ENCODE assay signal across 9 cellular contexts in the genomic region with DNA sequence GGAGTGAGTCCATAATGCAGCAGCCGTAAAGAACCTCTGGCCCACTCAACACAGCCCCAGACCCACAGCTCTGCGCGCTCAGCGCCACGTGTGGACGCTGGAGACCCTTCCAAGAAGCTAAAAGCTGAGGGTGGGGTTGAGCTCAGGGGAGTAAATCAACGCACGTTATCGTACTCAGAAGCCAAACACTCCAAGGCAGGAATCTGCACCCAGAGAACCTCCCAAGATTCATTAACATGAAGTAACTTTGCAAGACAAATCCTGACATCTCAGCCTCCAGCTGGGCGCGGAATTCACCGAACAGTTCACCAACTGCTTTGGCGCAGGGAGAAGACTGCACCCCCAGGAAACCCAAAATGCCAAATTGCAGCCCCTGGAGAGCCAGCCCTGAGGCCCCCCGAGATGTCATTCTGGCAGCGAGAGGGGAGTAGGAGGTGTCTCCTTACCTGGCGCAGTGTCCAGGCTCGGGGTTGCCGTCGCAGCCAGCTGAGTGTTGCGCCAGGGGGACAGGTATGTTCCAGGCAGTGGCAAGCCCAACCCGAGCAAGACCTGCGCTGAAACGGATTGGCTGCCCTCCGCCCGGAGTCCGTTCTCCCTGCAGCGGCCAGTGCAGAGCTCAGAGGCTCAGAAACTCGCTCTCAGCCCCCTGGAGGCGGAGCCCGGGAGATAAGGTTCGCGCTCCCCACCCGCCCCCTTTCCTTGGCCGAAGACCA. TPM values are rescaled to one million over a fixed set of nuclear protein-coding genes. Genes with fewer than 3 reads are reported as not detected.
DNase-seq lines count a peak whose midpoint lies in the region; ATAC-seq lines count a peak whose summit lies in the region.
"Had no signal": no experiment of that assay in that cellular context is flagged by ENCODE, and none has a peak within 500 bp of the region (broad histone marks: within the 10 kb centered on the region; RNA-seq: fewer than 3 reads in every experiment).

A gene (minus strand): TSS at position 640 of the 713 bp plus-strand sequence. CDS start 64,962 bp downstream, outside the sequence.

- H3K4me3 Mint-ChIP-seq in naive thymus-derived CD4-positive, alpha-beta T cell, result no peak within 1 kb of the TSS
- H3K4me3 Mint-ChIP-seq in activated naive CD8-positive, alpha-beta T cell treated with anti-CD3 and anti-CD28 coated beads, Interleukin-2, amount 50 U/mL, for 24 hours, result no peak within 1 kb of the TSS

- no peak within 1 kb of the TSS for H3K27ac Mint-ChIP-seq in naive thymus-derived CD4-positive, alpha-beta T cell
- H3K27ac Mint-ChIP-seq in activated naive CD8-positive, alpha-beta T cell treated with anti-CD3 and anti-CD28 coated beads, Interleukin-2, amount 50 U/mL, for 24 hours, result no peak within 1 kb of the TSS

- intact Hi-C loops in left cardiac atrium (cut with DNase I) (no loop called here), posterior vena cava (cut with DNase I) (no loop called here)
- intact Hi-C loops in naive thymus-derived CD4-positive, alpha-beta T cell (cut with micrococcal nuclease), result no loop called here

- peak within 1 kb of the TSS; percentile 77; the same call in 1 of the 2 replicates for H3K27ac ChIP-seq in SK-N-MC
- no peak within 1 kb of the TSS for H3K27ac ChIP-seq in naive thymus-derived CD4-positive, alpha-beta T cell (ENCODE audit: low read depth, low read length)

- peaks cover 4 to 18% (median 8%) of the 10 kb centered on the region in 5 donors for H3K27me3 Mint-ChIP-seq in naive thymus-derived CD4-positive, alpha-beta T cell
- peaks cover 6% of the 10 kb centered on the region for H3K27me3 Mint-ChIP-seq in activated naive CD8-positive, alpha-beta T cell treated with anti-CD3 and anti-CD28 coated beads, Interleukin-2, amount 50 U/mL, for 24 hours

- ATAC-seq in left cardiac atrium, result peak; percentile 90 to 93
- no peak for ATAC-seq in naive thymus-derived CD4-positive, alpha-beta T cell
- ATAC-seq in activated naive CD8-positive, alpha-beta T cell treated with anti-CD3 and anti-CD28 coated beads, Interleukin-2, amount 50 U/mL, for 24 hours, result no peak

- H3K4me1 ChIP-seq in naive thymus-derived CD4-positive, alpha-beta T cell (ENCODE audit: control insufficient read depth in 2 of 2, insufficient read depth in 2 of 2, low read length in 2 of 2), result no peaks in the 10 kb centered on the region

- no peaks in the 10 kb centered on the region for H3K36me3 Mint-ChIP-seq in naive thymus-derived CD4-positive, alpha-beta T cell
- no peaks in the 10 kb centered on the region for H3K36me3 Mint-ChIP-seq in activated naive CD8-positive, alpha-beta T cell treated with anti-CD3 and anti-CD28 coated beads, Interleukin-2, amount 50 U/mL, for 24 hours (ENCODE audit: low read depth)

- POLR2A ChIA-PET in naive thymus-derived CD4-positive, alpha-beta T cell (lab: Charles Lee), result no interaction called here

- no peaks in the 10 kb centered on the region for H3K9me3 ChIP-seq in SK-N-MC (ENCODE audit: low read depth, low read length)
- H3K9me3 ChIP-seq in naive thymus-derived CD4-positive, alpha-beta T cell (ENCODE audit: control insufficient read depth in 2 of 3, low read length in 3 of 3), result no peaks in the 10 kb centered on the region

- H3K27me3 ChIP-seq in naive thymus-derived CD4-positive, alpha-beta T cell (ENCODE audit: control insufficient read depth in 2 of 2, insufficient read depth in 2 of 2, low read length in 2 of 2), result no peaks in the 10 kb centered on the region

- H3K36me3 ChIP-seq in SK-N-MC (ENCODE audit: insufficient read depth, low read length), result no peaks in the 10 kb centered on the region
- no peaks in the 10 kb centered on the region for H3K36me3 ChIP-seq in naive thymus-derived CD4-positive, alpha-beta T cell (ENCODE audit: control insufficient read depth in 2 of 3, insufficient read depth in 3 of 3, low read length in 3 of 3)

- CTCF ChIA-PET in naive thymus-derived CD4-positive, alpha-beta T cell (lab: Charles Lee), result no interaction called here

- H3K4me1 Mint-ChIP-seq in naive thymus-derived CD4-positive, alpha-beta T cell, result peaks cover 0 to 3% (median 0%) of the 10 kb centered on the region in 7 donors
- H3K4me1 Mint-ChIP-seq in activated naive CD8-positive, alpha-beta T cell treated with anti-CD3 and anti-CD28 coated beads, Interleukin-2, amount 50 U/mL, for 24 hours, result no peaks in the 10 kb centered on the region

- H3K9ac ChIP-seq in SK-N-MC (ENCODE audit: insufficient read length), result no peak within 1 kb of the TSS

- peaks cover 0 to 10% (median 2%) of the 10 kb centered on the region in 11 donors for H3K9me3 Mint-ChIP-seq in naive thymus-derived CD4-positive, alpha-beta T cell
- H3K9me3 Mint-ChIP-seq in activated naive CD8-positive, alpha-beta T cell treated with anti-CD3 and anti-CD28 coated beads, Interleukin-2, amount 50 U/mL, for 24 hours, result no peaks in the 10 kb centered on the region

- H3K4me3 ChIP-seq in SK-N-MC, result no peak within 1 kb of the TSS
- H3K4me3 ChIP-seq in naive thymus-derived CD4-positive, alpha-beta T cell (ENCODE audit: low read length), result no peak within 1 kb of the TSS

- peak; percentile 18 for DNase-seq in EL
- no peak for DNase-seq in SK-N-MC (ENCODE audit: low read depth, low spot score)
- DNase-seq in left cardiac atrium, result peak; percentile 64
- peak; percentile 84 for DNase-seq in posterior vena cava (ENCODE audit: low spot score)
- no peak for DNase-seq in activated T-cell treated with anti-CD3 and anti-CD28 coated beads for 4 hours
- no peak for DNase-seq in NCI-H1417 treated with DMSO at 0.1 percent for 48 hours (lab: John Stamatoyannopoulos, UW)
- no peak for DNase-seq in naive thymus-derived CD4-positive, alpha-beta T cell
- DNase-seq in activated naive CD8-positive, alpha-beta T cell treated with anti-CD3 and anti-CD28 coated beads, Interleukin-2, amount 50 U/mL, for 24 hours, result no peak
- DNase-seq: RPMI8226 had no signal

RNA-seq across cellular contexts. Expression of the gene that starts here (rescaled TPM):
- total RNA-seq in left cardiac atrium (10 to 100 TPM in 1 of 2 donors, 1 to 10 TPM in 1; 9.2 to 12.5 TPM), posterior vena cava (10 to 100 TPM in 1 of 2 donors, 1 to 10 TPM in 1; 9.7 to 13.2 TPM)
- total RNA-seq in naive thymus-derived CD4-positive, alpha-beta T cell, result not detected
- not detected for polyA plus RNA-seq in naive thymus-derived CD4-positive, alpha-beta T cell

Comparison
In these comparisons a context has a peak if more than half of its experiments do, and no peak if none do; other contexts are left out.
1. RNA of the gene that starts here (total RNA-seq): 9.7 to 13.2 TPM in posterior vena cava and 9.2 to 12.5 TPM in left cardiac atrium; not detected in naive thymus-derived CD4-positive, alpha-beta T cell; every median in the first group is over 10 times any median in the second.
2. DNase-seq: peak in EL (single experiment), left cardiac atrium (single experiment) and posterior vena cava (single experiment); none in SK-N-MC (single experiment), activated T-cell treated with anti-CD3 and anti-CD28 coated beads for 4 hours (single experiment), NCI-H1417 treated with DMSO at 0.1 percent for 48 hours (single experiment), naive thymus-derived CD4-positive, alpha-beta T cell (0 of 9) and activated naive CD8-positive, alpha-beta T cell treated with anti-CD3 and anti-CD28 coated beads, Interleukin-2, amount 50 U/mL, for 24 hours (single experiment).
3. ATAC-seq: peak in left cardiac atrium (2 of 2); none in naive thymus-derived CD4-positive, alpha-beta T cell (single experiment) and activated naive CD8-positive, alpha-beta T cell treated with anti-CD3 and anti-CD28 coated beads, Interleukin-2, amount 50 U/mL, for 24 hours (single experiment).